ENCODE assay signal across 18 cellular contexts in the genomic region with DNA sequence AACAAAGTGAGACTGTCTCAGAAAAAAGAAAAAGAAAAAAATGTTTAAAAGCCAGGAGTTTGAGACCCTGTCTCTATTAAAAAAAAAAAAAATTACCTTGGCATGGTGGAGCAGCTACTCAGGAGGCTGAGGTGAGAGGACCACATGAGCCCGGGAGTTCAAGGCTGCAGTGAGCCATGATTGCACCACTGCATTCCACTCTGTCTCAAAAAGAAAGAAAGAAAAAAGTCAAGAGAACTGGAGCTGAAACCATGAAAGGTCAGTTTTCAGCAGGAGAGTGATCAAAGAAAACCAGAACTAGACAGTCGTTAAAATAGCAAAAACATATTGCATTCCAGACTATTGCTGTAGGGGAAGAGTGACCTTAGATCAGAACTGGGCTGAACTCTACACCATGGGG. TPM values are rescaled to one million over a fixed set of nuclear protein-coding genes. Genes with fewer than 3 reads are reported as not detected.
DNase-seq lines count a peak whose midpoint lies in the region; ATAC-seq and TF ChIP-seq lines count a peak whose summit lies in the region.
"Had no signal": no experiment of that assay in that cellular context is flagged by ENCODE, and none has a peak within 500 bp of the region (broad histone marks: within the 10 kb centered on the region; RNA-seq: fewer than 3 reads in every experiment).

No MANE protein-coding gene starts in this region.

- peaks cover 5% of the 10 kb centered on the region for H3K4me1 Mint-ChIP-seq in brain
- peaks cover 18% of the 10 kb centered on the region for H3K4me1 Mint-ChIP-seq in neural progenitor cell
- H3K4me1 Mint-ChIP-seq in endothelial cell (ENCODE audit: unreplicated experiment): peaks cover 9% of the 10 kb centered on the region

- no peaks in the 10 kb centered on the region for H3K9me2 ChIP-seq in Karpas-422 (replicated peaks; ENCODE audit: insufficient read depth, low read length)

- H3K4me3 Mint-ChIP-seq in brain: no peak overlapping the region
- H3K4me3 Mint-ChIP-seq in neural progenitor cell: no peak overlapping the region
- no peak overlapping the region for H3K4me3 Mint-ChIP-seq in endothelial cell (ENCODE audit: unreplicated experiment)
- H3K4me3 Mint-ChIP-seq: CD8-positive, alpha-beta memory T cell; IgD-negative memory B cell had no signal

- H3K79me2 ChIP-seq in Karpas-422 (ENCODE audit: low read length): no peaks in the 10 kb centered on the region
- H3K79me2 ChIP-seq in neural progenitor cell (ENCODE audit: low read depth): peaks cover 86% of the 10 kb centered on the region

- H3K27ac Mint-ChIP-seq in brain: peak overlapping the region in 3 of 5 experiments; percentile 2 to 65 (median 45)
- H3K27ac Mint-ChIP-seq in neural progenitor cell: peak overlapping the region; percentile 7
- no peak overlapping the region for H3K27ac Mint-ChIP-seq in endothelial cell (ENCODE audit: unreplicated experiment)
- H3K27ac Mint-ChIP-seq: activated naive CD8-positive, alpha-beta T cell treated with anti-CD3 and anti-CD28 coated beads for 36 hours; CD8-positive, alpha-beta memory T cell had no signal

- no peak overlapping the region for H3K9ac ChIP-seq in Karpas-422 (ENCODE audit: low read length)
- H3K9ac ChIP-seq in neural progenitor cell: no peak overlapping the region

- H3K27ac ChIP-seq in Karpas-422 (ENCODE audit: low read length): peak overlapping the region; percentile 20; the same call in 1 of the 2 replicates
- H3K27ac ChIP-seq in neural progenitor cell: no peak overlapping the region
- H3K27ac ChIP-seq: stomach, upper lobe of right lung had no signal

- H2AFZ ChIP-seq in Karpas-422 (ENCODE audit: low read length) (no peak overlapping the region), neural progenitor cell (replicated peaks) (no peak overlapping the region)

- DNase-seq in Karpas-422 (no peak), neural progenitor cell (ENCODE audit: low spot score) (no peak), SHP77 treated with DMSO at 0.1 percent for 48 hours (lab: John Stamatoyannopoulos, UW) (no peak), endothelial cell (ENCODE audit: low spot score) (no peak), Right ventricle myocardium superior (no peak)
- DNase-seq: activated naive CD8-positive, alpha-beta T cell treated with anti-CD3 and anti-CD28 coated beads for 36 hours; CD8-positive, alpha-beta memory T cell; DMS79; MM.1S; NCI-H1436; NCI-H526 treated with DMSO at 0.1 percent for 48 hours; stimulated activated CD4-positive, alpha-beta T cell treated with anti-CD3 and anti-CD28 coated beads, Interleukin-4, amount 100 ng/mL, for 24 hours; stomach; upper lobe of right lung had no signal

- peaks cover 3% of the 10 kb centered on the region for H3K27me3 Mint-ChIP-seq in brain
- H3K27me3 Mint-ChIP-seq in neural progenitor cell (ENCODE audit: insufficient read depth, low read depth): peaks cover 14% of the 10 kb centered on the region
- no peaks in the 10 kb centered on the region for H3K27me3 Mint-ChIP-seq in endothelial cell (ENCODE audit: unreplicated experiment)
- H3K27me3 Mint-ChIP-seq: activated naive CD8-positive, alpha-beta T cell treated with anti-CD3 and anti-CD28 coated beads for 36 hours; IgD-negative memory B cell had no signal

- H3K9me3 ChIP-seq in Karpas-422 (ENCODE audit: low read length): no peaks in the 10 kb centered on the region
- H3K9me3 ChIP-seq in neural progenitor cell (ENCODE audit: low read depth): no peaks in the 10 kb centered on the region
- H3K9me3 ChIP-seq: stomach, upper lobe of right lung had no signal

- intact Hi-C loops in Right ventricle myocardium superior (cut with DNase I): no loop called here

- TF ChIP-seq CTCF in brain (conservative IDR thresholded peaks at IDR 0.05): no peak
- no peak for TF ChIP-seq CTCF in neural progenitor cell (IDR thresholded peaks at IDR 0.05)
- TF ChIP-seq CTCF in endothelial cell (IDR thresholded peaks at IDR 0.05; ENCODE audit: unreplicated experiment): no peak

- no peaks in the 10 kb centered on the region for H4K20me1 ChIP-seq in Karpas-422 (ENCODE audit: insufficient read depth, low read depth, low read length)
- peaks cover 10% of the 10 kb centered on the region for H4K20me1 ChIP-seq in neural progenitor cell (ENCODE audit: low read depth)

- H3K4me2 ChIP-seq in Karpas-422 (ENCODE audit: low read depth, low read length, poor library complexity, severe bottlenecking): no peak overlapping the region
- no peak overlapping the region for H3K4me2 ChIP-seq in neural progenitor cell

- H3K36me3 ChIP-seq in Karpas-422 (ENCODE audit: insufficient read depth, low read length): no peaks in the 10 kb centered on the region
- no peaks in the 10 kb centered on the region for H3K36me3 ChIP-seq in neural progenitor cell
- H3K36me3 ChIP-seq: stomach, upper lobe of right lung had no signal

- ATAC-seq in Right ventricle myocardium superior (ENCODE audit: poor library complexity): no peak

- H3K4me3 ChIP-seq in Karpas-422 (ENCODE audit: low read length): no peak overlapping the region
- no peak overlapping the region for H3K4me3 ChIP-seq in neural progenitor cell
- H3K4me3 ChIP-seq: stomach, upper lobe of right lung had no signal

- H3K4me1 ChIP-seq in Karpas-422 (ENCODE audit: low read length): peaks cover 20% of the 10 kb centered on the region
- no peaks in the 10 kb centered on the region for H3K4me1 ChIP-seq in neural progenitor cell
- H3K4me1 ChIP-seq: stomach, upper lobe of right lung had no signal

- no peaks in the 10 kb centered on the region for H3K27me3 ChIP-seq in Karpas-422 (ENCODE audit: low read length)
- no peaks in the 10 kb centered on the region for H3K27me3 ChIP-seq in neural progenitor cell
- H3K27me3 ChIP-seq: stomach, upper lobe of right lung had no signal

- no peaks in the 10 kb centered on the region for H3F3A ChIP-seq in neural progenitor cell (ENCODE audit: low read depth)

- H3K36me3 Mint-ChIP-seq in brain: peaks cover 56% of the 10 kb centered on the region
- H3K36me3 Mint-ChIP-seq in neural progenitor cell: peaks cover 21% of the 10 kb centered on the region
- H3K36me3 Mint-ChIP-seq in endothelial cell (ENCODE audit: low read depth, unreplicated experiment): peaks cover 4% of the 10 kb centered on the region
- H3K36me3 Mint-ChIP-seq: activated naive CD8-positive, alpha-beta T cell treated with anti-CD3 and anti-CD28 coated beads for 36 hours; CD8-positive, alpha-beta memory T cell; IgD-negative memory B cell had no signal

- peaks cover 3 to 19% (median 7%) of the 10 kb centered on the region in 5 experiments for H3K9me3 Mint-ChIP-seq in brain
- peaks cover 14% of the 10 kb centered on the region for H3K9me3 Mint-ChIP-seq in neural progenitor cell
- H3K9me3 Mint-ChIP-seq in endothelial cell (ENCODE audit: unreplicated experiment): no peaks in the 10 kb centered on the region
- H3K9me3 Mint-ChIP-seq: activated naive CD8-positive, alpha-beta T cell treated with anti-CD3 and anti-CD28 coated beads for 36 hours; activated T-helper 1 cell treated with anti-CD3 and anti-CD28 coated beads, Interleukin-12 subunit alpha, Interleukin-12 subunit beta, Interleukin-2, Interleukin-4 antibody, amounts not matched to agents 30 ng/mL and 10 ng/mL and 1 ng/mL, durations not matched to agents 14 hours and 24 hours and 36 hours; CD8-positive, alpha-beta memory T cell; IgD-negative memory B cell had no signal

RNA-seq across cellular contexts. Expression of a gene that starts 8.8 kb away (rescaled TPM):
- 39.6 and 45.8 TPM in 2 replicates for total RNA-seq in Karpas-422 (2014; rRNA removed; shearing (Covaris generic); ENCODE audit: low replicate concordance)
- 9.4 TPM for polyA plus RNA-seq in brain (ENCODE audit: insufficient read depth, low read depth, low replicate concordance)
- total RNA-seq in neural progenitor cell (ENCODE audit: low replicate concordance) (49.6 and 112 TPM in 2 replicates), endothelial cell (ENCODE audit: unreplicated experiment) (30.4 TPM), Right ventricle myocardium superior (31.8 TPM)
- polyA plus RNA-seq: IgD-negative memory B cell had no signal

RNA-seq across cellular contexts. Expression of a gene that starts 24.7 kb away (rescaled TPM):
- 0.63 and 1.0 TPM in 2 replicates for total RNA-seq in Karpas-422 (2014; rRNA removed; shearing (Covaris generic); ENCODE audit: low replicate concordance)
- polyA plus RNA-seq in brain (ENCODE audit: insufficient read depth, low read depth, low replicate concordance): 0.37 TPM
- total RNA-seq in neural progenitor cell (ENCODE audit: low replicate concordance): 0.02 and 0.25 TPM in 2 replicates
- 1.5 TPM for total RNA-seq in endothelial cell (ENCODE audit: unreplicated experiment)
- 0.91 TPM for total RNA-seq in Right ventricle myocardium superior
- total RNA-seq: endothelial cell of umbilical vein had no signal
- polyA plus RNA-seq: endothelial cell of umbilical vein had no signal

RNA-seq across cellular contexts. Expression of a gene that starts 58.0 kb away (rescaled TPM):
- total RNA-seq in Karpas-422 (2014; rRNA removed; shearing (Covaris generic); ENCODE audit: low replicate concordance): 0.86 and 2.5 TPM in 2 replicates
- polyA plus RNA-seq in brain (ENCODE audit: insufficient read depth, low read depth, low replicate concordance): 0.15 TPM
- total RNA-seq in neural progenitor cell (ENCODE audit: low replicate concordance) (not detected in 2 replicates), endothelial cell (ENCODE audit: unreplicated experiment) (not detected), Right ventricle myocardium superior (0.65 TPM)
- total RNA-seq: endothelial cell of umbilical vein had no signal
- polyA plus RNA-seq: endothelial cell of umbilical vein had no signal
